15 cellular contexts compared by ENCODE assay signal in the genomic region with DNA sequence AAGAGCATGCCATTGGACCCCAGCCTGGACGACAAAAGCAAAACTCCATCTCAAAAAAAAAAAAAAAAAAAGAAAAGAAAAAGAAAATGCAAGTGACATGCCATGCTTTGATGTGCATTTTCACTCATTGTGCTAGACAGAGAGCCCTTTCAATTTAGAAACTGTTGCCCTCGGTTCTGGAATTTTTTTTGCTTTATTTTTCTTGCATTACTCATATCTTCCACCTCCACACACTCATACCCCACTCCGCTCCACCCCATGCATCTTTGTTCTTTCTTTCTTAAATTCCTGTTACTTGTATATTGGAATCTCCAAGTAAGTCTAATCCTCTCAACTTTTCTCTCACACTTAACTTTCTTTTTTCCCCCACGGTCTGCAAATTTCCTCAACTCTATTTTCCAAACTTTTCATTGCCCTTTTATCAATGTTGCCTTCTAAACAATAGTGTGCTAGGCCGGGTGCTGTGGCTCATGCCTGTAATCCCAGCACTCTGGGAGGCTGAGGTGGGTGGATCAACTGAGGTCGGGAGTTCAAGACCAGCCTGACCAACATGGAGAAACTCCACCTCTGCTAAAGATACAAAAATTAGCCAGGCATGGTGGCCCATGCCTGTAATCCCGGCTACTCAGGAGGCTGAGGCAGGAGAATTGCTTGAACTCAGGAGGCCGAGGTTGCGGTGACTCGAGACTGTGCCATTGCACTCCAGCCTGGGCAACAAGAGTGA. TPM values are rescaled to one million over a fixed set of nuclear protein-coding genes. Genes with fewer than 3 reads are reported as not detected.
DNase-seq lines count a peak whose midpoint lies in the region; ATAC-seq and TF ChIP-seq lines count a peak whose summit lies in the region.
"Had no signal": no experiment of that assay in that cellular context is flagged by ENCODE, and none has a peak within 500 bp of the region (broad histone marks: within the 10 kb centered on the region; RNA-seq: fewer than 3 reads in every experiment).

No MANE protein-coding gene starts in this region.

- TF ChIP-seq EP300 in suprapubic skin (IDR thresholded peaks at IDR 0.05): no peak

- peak overlapping the region; percentile 54 for H2AFZ ChIP-seq in osteoblast (ENCODE audit: low read length)

- H3K9me3 ChIP-seq in osteoblast (ENCODE audit: low read depth, low read length): no peaks in the 10 kb centered on the region
- H3K9me3 ChIP-seq in suprapubic skin: no peaks in the 10 kb centered on the region
- H3K9me3 ChIP-seq in effector memory CD4-positive, alpha-beta T cell (ENCODE audit: control insufficient read depth, low read length): no peaks in the 10 kb centered on the region
- H3K9me3 ChIP-seq: Caco-2, psoas muscle had no signal

- H3K79me2 ChIP-seq in osteoblast (ENCODE audit: insufficient read depth, low read length): no peaks in the 10 kb centered on the region

- H3K4me3 ChIP-seq in osteoblast (ENCODE audit: insufficient read depth, low read length): no peak overlapping the region
- H3K4me3 ChIP-seq in suprapubic skin: no peak overlapping the region
- H3K4me3 ChIP-seq in effector memory CD4-positive, alpha-beta T cell (ENCODE audit: insufficient read depth, low read depth, low read length, poor library complexity, severe bottlenecking): no peak overlapping the region
- H3K4me3 ChIP-seq: psoas muscle, SK-N-MC had no signal

- peaks cover 13% of the 10 kb centered on the region for H3K4me1 ChIP-seq in osteoblast (ENCODE audit: insufficient read depth, low read length)
- H3K4me1 ChIP-seq in suprapubic skin: peaks cover 4% of the 10 kb centered on the region
- no peaks in the 10 kb centered on the region for H3K4me1 ChIP-seq in effector memory CD4-positive, alpha-beta T cell (ENCODE audit: control insufficient read depth, insufficient read depth, low read length, poor library complexity, severe bottlenecking)
- H3K4me1 ChIP-seq: psoas muscle had no signal

- 82% methylated on average over 10 of the region's 10 CpGs for WGBS in suprapubic skin

- no peaks in the 10 kb centered on the region for H3K36me3 ChIP-seq in osteoblast (ENCODE audit: insufficient read depth, low read length)
- no peaks in the 10 kb centered on the region for H3K36me3 ChIP-seq in suprapubic skin
- no peaks in the 10 kb centered on the region for H3K36me3 ChIP-seq in effector memory CD4-positive, alpha-beta T cell (ENCODE audit: control insufficient read depth, insufficient read depth, low read length)

- no peak for DNase-seq in activated CD4-positive, CD25-positive, alpha-beta regulatory T cell (lab: John Stamatoyannopoulos, UW)
- peak; percentile 66 for DNase-seq in HT1080 (ENCODE audit: low read depth)
- peak; percentile 47 for DNase-seq in amniotic stem cell (lab: John Stamatoyannopoulos, UW)
- DNase-seq in osteoblast (ENCODE audit: insufficient read length, low spot score, missing footprints): peak; percentile 97
- no peak for DNase-seq in suprapubic skin (ENCODE audit: low spot score in 2 of 2)
- DNase-seq in effector memory CD4-positive, alpha-beta T cell: no peak
- DNase-seq: activated B cell treated with CpG ODN at 0.5 μM for 24 hours, Caco-2, H7, NCI-H82, psoas muscle had no signal

- H3K27ac ChIP-seq in osteoblast (ENCODE audit: low read depth, low read length) (peak overlapping the region; percentile 57), suprapubic skin (no peak overlapping the region)
- no peak overlapping the region for H3K27ac ChIP-seq in effector memory CD4-positive, alpha-beta T cell (ENCODE audit: insufficient read depth, low read length, poor library complexity, severe bottlenecking)
- H3K27ac ChIP-seq: 22Rv1, psoas muscle, SK-N-MC had no signal

- H3K27me3 ChIP-seq in osteoblast (ENCODE audit: insufficient read depth, low read length): no peaks in the 10 kb centered on the region
- peaks cover 18% of the 10 kb centered on the region for H3K27me3 ChIP-seq in suprapubic skin
- H3K27me3 ChIP-seq in effector memory CD4-positive, alpha-beta T cell (replicated peaks; ENCODE audit: control insufficient read depth, insufficient read depth, low read length, poor library complexity, severe bottlenecking): peaks cover 14% of the 10 kb centered on the region

- TF ChIP-seq CTCF in osteoblast (IDR thresholded peaks at IDR 0.05; ENCODE audit: extremely low read depth, low read depth, low read length) (no peak), suprapubic skin (IDR thresholded peaks at IDR 0.05) (no peak)

- no peak for TF ChIP-seq POLR2A in suprapubic skin (IDR thresholded peaks at IDR 0.05)

- peak overlapping the region; percentile 58 for H3K4me2 ChIP-seq in osteoblast (ENCODE audit: insufficient read depth, low read length)

- ATAC-seq in activated CD4-positive, CD25-positive, alpha-beta regulatory T cell treated with anti-CD3 and anti-CD28 coated beads, Interleukin-2, amount 50 U/mL, for 24 hours: peak; percentile 92 to 95
- no peak for ATAC-seq in HG02884 (IDR thresholded peaks at IDR 0.05; ENCODE audit: unreplicated experiment)
- ATAC-seq: psoas muscle had no signal

- H4K20me1 ChIP-seq in osteoblast (ENCODE audit: insufficient read depth, low read length): no peaks in the 10 kb centered on the region

RNA-seq across cellular contexts. Expression of a gene that starts 16.8 kb away (rescaled TPM):
- 11.1 and 13.7 TPM in 2 replicates for total RNA-seq in HT1080 (2014; rRNA removed; shearing (Covaris generic))
- 30.2 and 37.2 TPM in 2 replicates for polyA plus RNA-seq in HT1080 (2015; cell fraction: cytosol; rRNA removed)
- polyA plus RNA-seq in HT1080 (2015; cell fraction: nucleus; rRNA removed): 40.4 and 41.5 TPM in 2 replicates
- total RNA-seq in osteoblast (22.1 TPM in 2 replicates), suprapubic skin (10 to 100 TPM; 11.5 to 24.4 (median 14.9) TPM)

RNA-seq across cellular contexts. Expression of a gene that starts 18.5 kb away (rescaled TPM):
- 53.4 and 57.4 TPM in 2 replicates for total RNA-seq in HT1080 (2014; rRNA removed; shearing (Covaris generic))
- 59.8 and 61.6 TPM in 2 replicates for polyA plus RNA-seq in HT1080 (2015; cell fraction: cytosol; rRNA removed)
- polyA plus RNA-seq in HT1080 (2015; cell fraction: nucleus; rRNA removed): 188 and 199 TPM in 2 replicates
- total RNA-seq in osteoblast (33.6 and 36.6 TPM in 2 replicates), suprapubic skin (10 to 100 TPM; 27.1 to 49.1 (median 31.1) TPM)

Comparison
In these comparisons a context has a peak if more than half of its experiments do, and no peak if none do; other contexts are left out.
1. DNase-seq: peak in HT1080 (single experiment), amniotic stem cell (single experiment) and osteoblast (single experiment); none in activated CD4-positive, CD25-positive, alpha-beta regulatory T cell (0 of 4), suprapubic skin (0 of 2) and effector memory CD4-positive, alpha-beta T cell (0 of 3).